Comparison of ENCODE assay signal across 27 cellular contexts in genomic region chr11:11229691-11230090, GRCh38.
DNase-seq lines count a peak whose midpoint lies in the region; ATAC-seq and TF ChIP-seq lines count a peak whose summit lies in the region.
"Had no signal": no experiment of that assay in that cellular context is flagged by ENCODE, and none has a peak within 500 bp of the region (broad histone marks: within the 10 kb centered on the region; RNA-seq: fewer than 3 reads in every experiment).

No MANE protein-coding gene starts in this region.

- H3K4me1 Mint-ChIP-seq in endothelial cell (ENCODE audit: unreplicated experiment), result peaks cover 20% of the 10 kb centered on the region
- H3K4me1 Mint-ChIP-seq: activated B cell treated with CpG ODN at 0.5 μM for 24 hours; activated naive CD8-positive, alpha-beta T cell treated with anti-CD3 and anti-CD28 coated beads, Interleukin-2, amount 10 ng/mL, durations not matched to agents 7 days and 5 days; immature natural killer cell; mesothelial cell of epicardium had no signal

- H3K9me3 Mint-ChIP-seq in endothelial cell (ENCODE audit: unreplicated experiment), result no peaks in the 10 kb centered on the region
- H3K9me3 Mint-ChIP-seq: activated B cell treated with CpG ODN at 0.5 μM for 24 hours; activated naive CD8-positive, alpha-beta T cell treated with anti-CD3 and anti-CD28 coated beads, Interleukin-2, amount 10 ng/mL, durations not matched to agents 7 days and 5 days; immature natural killer cell had no signal

- H3K27ac ChIP-seq in HEK293 (ENCODE audit: extremely low read depth, low read depth, low read length), result no peak overlapping the region
- H3K27ac ChIP-seq: BLaER1, esophagus muscularis mucosa, gastroesophageal sphincter, left ventricle myocardium inferior, skin epidermis, suprapubic skin had no signal

- H3K4me1 ChIP-seq in HEK293 (ENCODE audit: control insufficient read depth, insufficient read depth, low read length), result no peaks in the 10 kb centered on the region
- H3K4me1 ChIP-seq: Caco-2, gastroesophageal sphincter, HAP-1, suprapubic skin had no signal

- no peak for TF ChIP-seq CTCF in HEK293 (tag by site-specific recombination; IDR thresholded peaks at IDR 0.05)
- no peak for TF ChIP-seq CTCF in endothelial cell (IDR thresholded peaks at IDR 0.05; ENCODE audit: unreplicated experiment)

- no peak overlapping the region for H3K4me3 ChIP-seq in HEK293 (ENCODE audit: low read depth, low read length)
- H3K4me3 ChIP-seq: BLaER1, esophagus muscularis mucosa, gastroesophageal sphincter, HAP-1, left ventricle myocardium inferior, skin epidermis, suprapubic skin had no signal

- peaks cover 2% of the 10 kb centered on the region for H3K27me3 Mint-ChIP-seq in endothelial cell (ENCODE audit: unreplicated experiment)

- H3K9me3 ChIP-seq in HEK293 (ENCODE audit: control insufficient read depth, insufficient read depth, low read depth, low read length), result no peaks in the 10 kb centered on the region
- H3K9me3 ChIP-seq: BLaER1, Caco-2, gastroesophageal sphincter, HAP-1, left ventricle myocardium inferior, suprapubic skin had no signal

- in situ Hi-C loops in Caki2 (cut with HindIII; ENCODE audit: low pct_unique_long_range_greater_than_20kb, low sequenced_read_pairs), result no loop called here

- no peaks in the 10 kb centered on the region for H3K36me3 Mint-ChIP-seq in endothelial cell (ENCODE audit: low read depth, unreplicated experiment)
- H3K36me3 Mint-ChIP-seq: activated naive CD8-positive, alpha-beta T cell treated with anti-CD3 and anti-CD28 coated beads, Interleukin-2, amount 10 ng/mL, durations not matched to agents 7 days and 5 days; immature natural killer cell; mesothelial cell of epicardium; naive thymus-derived CD4-positive, alpha-beta T cell had no signal

- POLR2A ChIA-PET in HEK293 (lab: Yijun Ruan, JAX), result no interaction called here

- no peaks in the 10 kb centered on the region for H3K36me3 ChIP-seq in HEK293 (ENCODE audit: control insufficient read depth in 2 of 2, insufficient read depth in 1 of 2, low read length in 2 of 2)
- H3K36me3 ChIP-seq: BLaER1, esophagus muscularis mucosa, gastroesophageal sphincter, HAP-1, left ventricle myocardium inferior, suprapubic skin had no signal

- no peak overlapping the region for H3K4me3 Mint-ChIP-seq in endothelial cell (ENCODE audit: unreplicated experiment)
- H3K4me3 Mint-ChIP-seq: activated B cell treated with CpG ODN at 0.5 μM for 24 hours; activated naive CD8-positive, alpha-beta T cell treated with anti-CD3 and anti-CD28 coated beads, Interleukin-2, amount 10 ng/mL, durations not matched to agents 7 days and 5 days; immature natural killer cell; mesothelial cell of epicardium; naive thymus-derived CD4-positive, alpha-beta T cell had no signal

- ATAC-seq in esophagus mucosa, result peak; percentile 49
- ATAC-seq in HG03097 (IDR thresholded peaks at IDR 0.05; ENCODE audit: low FRiP score, unreplicated experiment), result no peak
- ATAC-seq: gastroesophageal sphincter; naive thymus-derived CD4-positive, alpha-beta T cell had no signal

- DNase-seq in Caki2 (ENCODE audit: low read depth) (peak; percentile 11), RKO (ENCODE audit: low spot score) (peak; percentile 47), endothelial cell (ENCODE audit: low spot score) (no peak)
- no peak for DNase-seq in stimulated activated CD4-positive, alpha-beta T cell treated with anti-CD3 and anti-CD28 coated beads, Interleukin-4, amount 100 ng/mL, for 24 hours
- DNase-seq: activated B cell treated with CpG ODN at 0.5 μM for 24 hours; activated CD4-positive, alpha-beta T cell treated with anti-CD3 and anti-CD28 coated beads, Interleukin-2, amount 50 U/mL, for 48 hours; activated naive CD8-positive, alpha-beta T cell treated with anti-CD3 and anti-CD28 coated beads, Interleukin-2, amount 10 ng/mL, durations not matched to agents 7 days and 5 days; Caco-2; effector CD8-positive, alpha-beta T cell; hippocampal formation; immature natural killer cell; KBM-7; left ventricle myocardium inferior; naive thymus-derived CD4-positive, alpha-beta T cell; NCI-H187; NCI-H526 treated with DMSO at 0.1 percent for 48 hours; nucleus accumbens had no signal

- CTCF ChIA-PET in HEK293 (lab: Yijun Ruan, JAX), result no interaction called here

- H3K27ac Mint-ChIP-seq in endothelial cell (ENCODE audit: unreplicated experiment), result no peak overlapping the region
- H3K27ac Mint-ChIP-seq: activated B cell treated with CpG ODN at 0.5 μM for 24 hours; activated naive CD8-positive, alpha-beta T cell treated with anti-CD3 and anti-CD28 coated beads, Interleukin-2, amount 10 ng/mL, durations not matched to agents 7 days and 5 days; immature natural killer cell; mesothelial cell of epicardium had no signal

TF ChIP-seq in HEK293, 187 proteins besides CTCF, POLR2A, EP300 and RAD21:
- no peak for TF ChIP-seq ZNF202 (tag by site-specific recombination; IDR thresholded peaks at IDR 0.05; ENCODE audit: borderline replicate concordance)
- TF ChIP-seq ZNF335 (tag by site-specific recombination; conservative IDR thresholded peaks at IDR 0.05), result peak; percentile 73

Comparison
In these comparisons a context has a peak if more than half of its experiments do, and no peak if none do; other contexts are left out.
1. DNase-seq: peak in Caki2 (single experiment) and RKO (single experiment); none in endothelial cell (single experiment) and stimulated activated CD4-positive, alpha-beta T cell treated with anti-CD3 and anti-CD28 coated beads, Interleukin-4, amount 100 ng/mL, for 24 hours (single experiment).